ENCODE assay signal across 1 cellular context in genomic region chr5:126455264-126455663, GRCh38.
TF ChIP-seq lines count a peak whose summit lies in the region.

No MANE protein-coding gene starts in this region.

TF ChIP-seq in IMR-90, 13 proteins besides CTCF, POLR2A, EP300 and RAD21 (continued from another document):
- TF ChIP-seq ELK1 (IDR thresholded peaks at IDR 0.05; ENCODE audit: borderline replicate concordance, low read depth, low read length): no peak
- TF ChIP-seq MAZ (IDR thresholded peaks at IDR 0.05; ENCODE audit: borderline replicate concordance, low read depth, low read length): no peak
